ENCODE assay signal across 19 cellular contexts in the genomic region with DNA sequence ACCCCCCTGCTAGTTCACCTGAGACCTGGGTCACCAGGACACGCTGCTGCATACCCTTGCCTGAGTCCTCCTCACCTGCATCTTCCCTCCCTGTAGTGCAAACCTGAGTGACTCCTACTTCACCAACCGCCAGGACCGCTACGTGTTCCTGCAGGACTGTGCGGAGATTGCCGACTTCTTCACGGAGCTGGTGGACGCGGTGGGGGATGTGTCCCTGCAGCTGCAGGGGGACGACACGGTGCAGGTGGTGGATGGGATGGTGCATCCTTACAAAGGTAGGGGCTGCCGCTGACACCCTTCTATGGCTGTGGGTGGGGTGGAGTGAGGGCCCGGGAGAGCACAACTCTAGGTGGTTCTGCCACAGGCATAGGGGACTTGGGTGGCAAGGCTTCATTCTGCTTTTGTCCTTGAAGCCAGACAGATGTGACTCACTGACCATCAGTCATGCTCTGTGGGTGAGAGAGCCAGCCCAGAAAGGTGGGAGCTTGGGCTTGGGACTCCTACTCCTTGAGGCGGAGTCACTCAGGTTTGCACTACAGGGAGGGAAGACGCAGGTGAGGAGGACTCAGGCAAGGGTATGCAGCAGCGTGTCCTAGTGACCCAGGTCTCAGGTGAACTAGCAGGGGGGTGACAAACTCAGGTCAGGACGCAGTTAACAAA. TPM values are rescaled to one million over a fixed set of nuclear protein-coding genes. Genes with fewer than 3 reads are reported as not detected.
DNase-seq lines count a peak whose midpoint lies in the region; ATAC-seq, FAIRE-seq and TF ChIP-seq lines count a peak whose summit lies in the region.
"Had no signal": no experiment of that assay in that cellular context is flagged by ENCODE, and none has a peak within 500 bp of the region (broad histone marks: within the 10 kb centered on the region; RNA-seq: fewer than 3 reads in every experiment).

No MANE protein-coding gene starts in this region.

- peaks cover 32% of the 10 kb centered on the region for H3K36me3 ChIP-seq in bronchial epithelial cell (ENCODE audit: control insufficient read depth, insufficient read depth, low read length)
- H3K36me3 ChIP-seq in osteoblast (ENCODE audit: insufficient read depth, low read length) = peaks cover 67% of the 10 kb centered on the region
- H3K36me3 ChIP-seq: uterus had no signal

- H3K79me2 ChIP-seq in osteoblast (ENCODE audit: insufficient read depth, low read length) = peaks cover 63% of the 10 kb centered on the region

- H2AFZ ChIP-seq in osteoblast (ENCODE audit: low read length) = no peak overlapping the region

- peaks cover 6% of the 10 kb centered on the region for H3K4me1 Mint-ChIP-seq in activated T-cell treated with anti-CD3 and anti-CD28 coated beads, Interleukin-2, amount 50 U/mL, for 24 hours (ENCODE audit: low read depth)
- H3K4me1 Mint-ChIP-seq in HFFc6 (ENCODE audit: low read depth) = peaks cover 47% of the 10 kb centered on the region

- no peak for DNase-seq in activated T-cell treated with anti-CD3 and anti-CD28 coated beads, Interleukin-2, amount 50 U/mL, for 24 hours
- DNase-seq in activated T-cell treated with anti-CD3 and anti-CD28 coated beads, Interleukin-2, amount 50 U/mL, for 48 hours = no peak
- DNase-seq in HFFc6 = no peak
- DNase-seq in bronchial epithelial cell (ENCODE audit: low read depth) = peak; percentile 87
- DNase-seq in osteoblast (ENCODE audit: insufficient read length, low spot score, missing footprints) = peak; percentile 72
- DNase-seq in NCI-H2171 treated with DMSO at 0.1 percent for 48 hours (lab: John Stamatoyannopoulos, UW) = no peak
- DNase-seq: activated CD4-positive, CD25-positive, alpha-beta regulatory T cell treated with anti-CD3 and anti-CD28 coated beads, Interleukin-2, amount 50 U/mL, for 72 hours; activated naive CD8-positive, alpha-beta T cell treated with anti-CD3 and anti-CD28 coated beads, Interleukin-2, amount 10 ng/mL, durations not matched to agents 7 days and 5 days; caudate nucleus; CD4-positive, CD25-positive, alpha-beta regulatory T cell; Karpas-422; NCI-H1105; SIG-M5; uterus had no signal

- no peak overlapping the region for H3K4me3 ChIP-seq in bronchial epithelial cell (ENCODE audit: low read depth, low read length)
- H3K4me3 ChIP-seq in osteoblast (ENCODE audit: insufficient read depth, low read length) = no peak overlapping the region
- H3K4me3 ChIP-seq: left lung, prostate gland, uterus had no signal

- ATAC-seq in HG02571 (IDR thresholded peaks at IDR 0.05; ENCODE audit: unreplicated experiment) (no peak), HG03442 (IDR thresholded peaks at IDR 0.05; ENCODE audit: unreplicated experiment) (no peak)
- ATAC-seq: left lung had no signal

- no peak overlapping the region for H3K4me3 Mint-ChIP-seq in activated T-cell treated with anti-CD3 and anti-CD28 coated beads, Interleukin-2, amount 50 U/mL, for 24 hours
- H3K4me3 Mint-ChIP-seq in HFFc6 = no peak overlapping the region
- H3K4me3 Mint-ChIP-seq: activated naive CD8-positive, alpha-beta T cell treated with anti-CD3 and anti-CD28 coated beads, Interleukin-2, amount 10 ng/mL, durations not matched to agents 7 days and 5 days; CD4-positive, CD25-positive, alpha-beta regulatory T cell; stimulated activated naive CD8-positive, alpha-beta T cell treated with anti-CD3 and anti-CD28 coated beads, Interleukin-15, Interleukin-2, amounts not matched to agents 100 ng/mL and 50 ng/mL, for 24 hours had no signal

- H3K9me3 Mint-ChIP-seq in activated T-cell treated with anti-CD3 and anti-CD28 coated beads, Interleukin-2, amount 50 U/mL, for 24 hours = no peaks in the 10 kb centered on the region
- no peaks in the 10 kb centered on the region for H3K9me3 Mint-ChIP-seq in HFFc6
- H3K9me3 Mint-ChIP-seq: activated naive CD8-positive, alpha-beta T cell treated with anti-CD3 and anti-CD28 coated beads, Interleukin-2, amount 10 ng/mL, durations not matched to agents 7 days and 5 days; CD4-positive, CD25-positive, alpha-beta regulatory T cell; stimulated activated naive CD8-positive, alpha-beta T cell treated with anti-CD3 and anti-CD28 coated beads, Interleukin-15, Interleukin-2, amounts not matched to agents 100 ng/mL and 50 ng/mL, for 24 hours had no signal

- H3K4me2 ChIP-seq in osteoblast (ENCODE audit: insufficient read depth, low read length) = no peak overlapping the region

- peaks cover 38% of the 10 kb centered on the region for H3K4me1 ChIP-seq in osteoblast (ENCODE audit: insufficient read depth, low read length)

- H3K9me3 ChIP-seq in osteoblast (ENCODE audit: low read depth, low read length) = no peaks in the 10 kb centered on the region
- H3K9me3 ChIP-seq: left lung, prostate gland, uterus had no signal

- peak; percentile 40 for FAIRE-seq in bronchial epithelial cell (lab: Jason Lieb, UNC)

- peak overlapping the region; percentile 85 for H3K27ac Mint-ChIP-seq in activated T-cell treated with anti-CD3 and anti-CD28 coated beads, Interleukin-2, amount 50 U/mL, for 24 hours
- peak overlapping the region; percentile 29; the same call in 1 of the 2 replicates for H3K27ac Mint-ChIP-seq in HFFc6
- H3K27ac Mint-ChIP-seq: activated naive CD8-positive, alpha-beta T cell treated with anti-CD3 and anti-CD28 coated beads, Interleukin-2, amount 10 ng/mL, durations not matched to agents 7 days and 5 days; stimulated activated naive CD8-positive, alpha-beta T cell treated with anti-CD3 and anti-CD28 coated beads, Interleukin-15, Interleukin-2, amounts not matched to agents 100 ng/mL and 50 ng/mL, for 24 hours had no signal

- peak overlapping the region; percentile 36 for H3K27ac ChIP-seq in osteoblast (ENCODE audit: low read depth, low read length)
- H3K27ac ChIP-seq: left lung, uterus had no signal

- H3K27me3 Mint-ChIP-seq in activated T-cell treated with anti-CD3 and anti-CD28 coated beads, Interleukin-2, amount 50 U/mL, for 24 hours = no peaks in the 10 kb centered on the region
- no peaks in the 10 kb centered on the region; the same call in 1 of the 2 replicates for H3K27me3 Mint-ChIP-seq in HFFc6 (ENCODE audit: insufficient read depth)
- H3K27me3 Mint-ChIP-seq: activated naive CD8-positive, alpha-beta T cell treated with anti-CD3 and anti-CD28 coated beads, Interleukin-2, amount 10 ng/mL, durations not matched to agents 7 days and 5 days; CD4-positive, CD25-positive, alpha-beta regulatory T cell; stimulated activated naive CD8-positive, alpha-beta T cell treated with anti-CD3 and anti-CD28 coated beads, Interleukin-15, Interleukin-2, amounts not matched to agents 100 ng/mL and 50 ng/mL, for 24 hours had no signal

- no peaks in the 10 kb centered on the region for H3K27me3 ChIP-seq in bronchial epithelial cell (ENCODE audit: control insufficient read depth, insufficient read depth, low read length)
- H3K27me3 ChIP-seq in osteoblast (ENCODE audit: insufficient read depth, low read length) = no peaks in the 10 kb centered on the region
- H3K27me3 ChIP-seq: left lung, uterus had no signal

- peaks cover 29% of the 10 kb centered on the region for H4K20me1 ChIP-seq in osteoblast (ENCODE audit: insufficient read depth, low read length)

- TF ChIP-seq CTCF in HFFc6 (IDR thresholded peaks at IDR 0.05) (no peak), bronchial epithelial cell (IDR thresholded peaks at IDR 0.05; ENCODE audit: insufficient read depth, low read length, severe bottlenecking) (no peak), osteoblast (IDR thresholded peaks at IDR 0.05; ENCODE audit: extremely low read depth, low read depth, low read length) (no peak)

- H3K36me3 Mint-ChIP-seq in activated T-cell treated with anti-CD3 and anti-CD28 coated beads, Interleukin-2, amount 50 U/mL, for 24 hours (ENCODE audit: low read depth) = peaks cover 97% of the 10 kb centered on the region
- H3K36me3 Mint-ChIP-seq in HFFc6 (ENCODE audit: low read depth) = peaks cover 45% of the 10 kb centered on the region

RNA-seq across cellular contexts. Expression of a gene that starts 22.3 kb away (rescaled TPM):
- total RNA-seq in HFFc6 (2021; fragmentation: NEBNext Ultra II Directional; extraction: Animal tissue kit (Norgen Biotek cat#: 25700)) = 10 to 100 TPM; 20.2 to 26.1 (median 24.5) TPM
- total RNA-seq in bronchial epithelial cell (22.5 and 25.8 TPM in 2 replicates), osteoblast (34.4 and 39.5 TPM in 2 replicates)

RNA-seq across cellular contexts. Expression of a gene that starts 40.8 kb away (rescaled TPM):
- total RNA-seq in HFFc6 (2021; fragmentation: NEBNext Ultra II Directional; extraction: Animal tissue kit (Norgen Biotek cat#: 25700)) = 10 to 100 TPM; 27.4 to 37.2 (median 33.2) TPM
- total RNA-seq in bronchial epithelial cell = 10.0 and 13.7 TPM in 2 replicates
- total RNA-seq in osteoblast = 78.1 and 95.2 TPM in 2 replicates

Comparison
In these comparisons a context has a peak if more than half of its experiments do, and no peak if none do; other contexts are left out.
1. DNase-seq: peak in bronchial epithelial cell (single experiment) and osteoblast (single experiment); none in activated T-cell treated with anti-CD3 and anti-CD28 coated beads, Interleukin-2, amount 50 U/mL, for 24 hours (single experiment), activated T-cell treated with anti-CD3 and anti-CD28 coated beads, Interleukin-2, amount 50 U/mL, for 48 hours (0 of 2), HFFc6 (single experiment) and NCI-H2171 treated with DMSO at 0.1 percent for 48 hours (single experiment).